30 cellular contexts compared by ENCODE assay signal in genomic region chr2:130887643-130888042, GRCh38.
"Had no signal": no experiment of that assay in that cellular context is flagged by ENCODE, and none has a peak within 500 bp of the region (broad histone marks: within the 10 kb centered on the region; RNA-seq: fewer than 3 reads in every experiment).

No MANE protein-coding gene starts in this region.

- H3K9me3 ChIP-seq: esophagus muscularis mucosa, gastrocnemius medialis had no signal

- DNase-seq: activated CD4-positive, alpha-beta memory T cell treated with anti-CD3 and anti-CD28 coated beads for 36 hours; activated CD4-positive, alpha-beta T cell treated with anti-CD3 and anti-CD28 coated beads for 36 hours; activated CD4-positive, alpha-beta T cell treated with anti-CD3 and anti-CD28 coated beads, Interleukin-2, amount 10 ng/mL, durations not matched to agents 24 days and 14 days; activated CD4-positive, CD25-positive, alpha-beta regulatory T cell; activated CD4-positive, CD25-positive, alpha-beta regulatory T cell treated with anti-CD3 and anti-CD28 coated beads, Interleukin-2, amount 50 U/mL, for 72 hours; activated CD8-positive, alpha-beta memory T cell treated with anti-CD3 and anti-CD28 coated beads, Interleukin-2, amount 10 ng/mL, durations not matched to agents 7 days and 5 days; activated CD8-positive, alpha-beta memory T cell treated with anti-CD3 and anti-CD28 coated beads, Interleukin-2, amount 50 U/mL, for 4 hours; activated CD8-positive, alpha-beta T cell treated with anti-CD3 and anti-CD28 coated beads, Interleukin-2, amount 10 ng/mL, durations not matched to agents 7 days and 5 days; activated gamma-delta T cell treated with Interleukin-2 at 50 U/mL for 16 hours; activated naive CD4-positive, alpha-beta T cell treated with anti-CD3 and anti-CD28 coated beads, Interleukin-2, amount 50 U/mL, for 16 hours; activated naive CD4-positive, alpha-beta T cell treated with Interleukin-2 at 50 U/mL for 16 hours; activated T-cell treated with anti-CD3 and anti-CD28 coated beads, Interleukin-2, amount 50 U/mL, for 1 hour; activated T-cell treated with anti-CD3 and anti-CD28 coated beads, Interleukin-2, amount 50 U/mL, for 48 hours; amniotic stem cell; anterior cingulate cortex; brain microvascular endothelial cell; caudate nucleus; cortex of kidney; dermis blood vessel endothelial cell; effector CD4-positive, alpha-beta T cell; effector memory CD8-positive, alpha-beta T cell; erythroblast; foreskin keratinocyte; gastrocnemius medialis; glutamatergic neuron; T-helper 2 cell had no signal

- H3K4me3 Mint-ChIP-seq: activated CD4-positive, alpha-beta memory T cell treated with anti-CD3 and anti-CD28 coated beads for 36 hours; activated CD4-positive, alpha-beta T cell treated with anti-CD3 and anti-CD28 coated beads for 36 hours; activated CD4-positive, alpha-beta T cell treated with anti-CD3 and anti-CD28 coated beads, Interleukin-2, amount 10 ng/mL, durations not matched to agents 24 days and 14 days; activated CD8-positive, alpha-beta memory T cell treated with anti-CD3 and anti-CD28 coated beads, Interleukin-2, amount 10 ng/mL, durations not matched to agents 7 days and 5 days; activated CD8-positive, alpha-beta T cell treated with anti-CD3 and anti-CD28 coated beads, Interleukin-2, amount 10 ng/mL, durations not matched to agents 7 days and 5 days; activated naive CD8-positive, alpha-beta T cell; activated T-helper 1 cell treated with anti-CD3 and anti-CD28 coated beads, Interleukin-12 subunit alpha, Interleukin-12 subunit beta, Interleukin-2, Interleukin-4 antibody, amounts not matched to agents 30 ng/mL and 10 ng/mL and 1 ng/mL, durations not matched to agents 14 hours and 24 hours and 36 hours; effector memory CD8-positive, alpha-beta T cell had no signal

- H3K27me3 Mint-ChIP-seq: activated naive CD8-positive, alpha-beta T cell had no signal

- H3K36me3 ChIP-seq: brain microvascular endothelial cell, esophagus muscularis mucosa, gastrocnemius medialis had no signal

- H3K36me3 Mint-ChIP-seq: activated CD4-positive, alpha-beta memory T cell treated with anti-CD3 and anti-CD28 coated beads for 36 hours; activated CD8-positive, alpha-beta memory T cell treated with anti-CD3 and anti-CD28 coated beads, Interleukin-2, amount 10 ng/mL, durations not matched to agents 7 days and 5 days; activated naive CD8-positive, alpha-beta T cell had no signal

- H3K4me1 Mint-ChIP-seq: activated CD4-positive, alpha-beta T cell treated with anti-CD3 and anti-CD28 coated beads for 36 hours; activated CD4-positive, alpha-beta T cell treated with anti-CD3 and anti-CD28 coated beads, Interleukin-2, amount 10 ng/mL, durations not matched to agents 24 days and 14 days; activated CD8-positive, alpha-beta memory T cell treated with anti-CD3 and anti-CD28 coated beads, Interleukin-2, amount 10 ng/mL, durations not matched to agents 7 days and 5 days had no signal

- H3K27ac ChIP-seq: brain microvascular endothelial cell, esophagus muscularis mucosa, foreskin keratinocyte, gastrocnemius medialis had no signal

- H3K9me3 Mint-ChIP-seq: activated CD4-positive, alpha-beta memory T cell treated with anti-CD3 and anti-CD28 coated beads for 36 hours; activated CD4-positive, alpha-beta T cell treated with anti-CD3 and anti-CD28 coated beads, Interleukin-2, amount 10 ng/mL, durations not matched to agents 24 days and 14 days; activated T-helper 1 cell treated with anti-CD3 and anti-CD28 coated beads, Interleukin-12 subunit alpha, Interleukin-12 subunit beta, Interleukin-2, Interleukin-4 antibody, amounts not matched to agents 30 ng/mL and 10 ng/mL and 1 ng/mL, durations not matched to agents 14 hours and 24 hours and 36 hours; activated T-helper 2 cell treated with anti-CD3 and anti-CD28 coated beads, Interferon-gamma antibody, Interleukin-2, Interleukin-4, amounts not matched to agents 10 μg/mL and 5 μg/mL and 100 μg/mL, durations not matched to agents 14 hours and 24 hours and 36 hours; effector memory CD8-positive, alpha-beta T cell had no signal

- H3K27ac Mint-ChIP-seq: activated CD4-positive, alpha-beta memory T cell treated with anti-CD3 and anti-CD28 coated beads for 36 hours; activated CD4-positive, alpha-beta T cell treated with anti-CD3 and anti-CD28 coated beads for 36 hours; activated CD4-positive, alpha-beta T cell treated with anti-CD3 and anti-CD28 coated beads, Interleukin-2, amount 10 ng/mL, durations not matched to agents 24 days and 14 days; activated CD8-positive, alpha-beta memory T cell treated with anti-CD3 and anti-CD28 coated beads, Interleukin-2, amount 10 ng/mL, durations not matched to agents 7 days and 5 days; activated CD8-positive, alpha-beta T cell treated with anti-CD3 and anti-CD28 coated beads, Interleukin-2, amount 10 ng/mL, durations not matched to agents 7 days and 5 days; activated naive CD8-positive, alpha-beta T cell; activated T-helper 1 cell treated with anti-CD3 and anti-CD28 coated beads, Interleukin-12 subunit alpha, Interleukin-12 subunit beta, Interleukin-2, Interleukin-4 antibody, amounts not matched to agents 30 ng/mL and 10 ng/mL and 1 ng/mL, durations not matched to agents 14 hours and 24 hours and 36 hours; activated T-helper 2 cell treated with anti-CD3 and anti-CD28 coated beads, Interferon-gamma antibody, Interleukin-2, Interleukin-4, amounts not matched to agents 10 μg/mL and 5 μg/mL and 100 μg/mL, durations not matched to agents 14 hours and 24 hours and 36 hours; effector memory CD8-positive, alpha-beta T cell had no signal

- H3K4me1 ChIP-seq: esophagus muscularis mucosa, gastrocnemius medialis had no signal

- H3K4me3 ChIP-seq: esophagus muscularis mucosa, gastrocnemius medialis had no signal

- H3K27me3 ChIP-seq: brain microvascular endothelial cell, esophagus muscularis mucosa, foreskin keratinocyte, gastrocnemius medialis had no signal
